18 cellular contexts compared by ENCODE assay signal in genomic region chr6:15885624-15886023, GRCh38.
DNase-seq lines count a peak whose midpoint lies in the region; ATAC-seq lines count a peak whose summit lies in the region.
"Had no signal": no experiment of that assay in that cellular context is flagged by ENCODE, and none has a peak within 500 bp of the region (broad histone marks: within the 10 kb centered on the region; RNA-seq: fewer than 3 reads in every experiment).

No MANE protein-coding gene starts in this region.

- H3K14ac ChIP-seq in neuronal stem cell (ENCODE audit: low read length) = no peak overlapping the region

- H3K27ac Mint-ChIP-seq in dendritic cell treated with granulocyte-macrophage colony-stimulating factor and Interleukin-4, amounts not matched to agents 40 ng/mL and 50 ng/mL, for 4 days = peak overlapping the region; percentile 25
- peak overlapping the region; percentile 92 for H3K27ac Mint-ChIP-seq in stimulated activated memory B cell treated with anti-CD40 and anti-IgM and Interleukin-4, amounts not matched to agents 10 μg/mL and 1 μg/mL and 100 μg/mL, for 72 hours
- H3K27ac Mint-ChIP-seq: CD8-positive, alpha-beta T cell had no signal

- H3K27me3 Mint-ChIP-seq in dendritic cell treated with granulocyte-macrophage colony-stimulating factor and Interleukin-4, amounts not matched to agents 40 ng/mL and 50 ng/mL, for 4 days = no peaks in the 10 kb centered on the region
- H3K27me3 Mint-ChIP-seq in stimulated activated memory B cell treated with anti-CD40 and anti-IgM and Interleukin-4, amounts not matched to agents 10 μg/mL and 1 μg/mL and 100 μg/mL, for 72 hours = no peaks in the 10 kb centered on the region

- H3K9ac ChIP-seq in BLaER1 treated with 17β-estradiol and CSF1 and Interleukin-3, amounts not matched to agents 10 nM and 100 nM = no peak overlapping the region
- peak overlapping the region; percentile 13 for H3K9ac ChIP-seq in neuronal stem cell (ENCODE audit: low read depth, low read length, poor library complexity)
- H3K9ac ChIP-seq: BLaER1 had no signal

- H3K9me3 Mint-ChIP-seq in dendritic cell treated with granulocyte-macrophage colony-stimulating factor and Interleukin-4, amounts not matched to agents 40 ng/mL and 50 ng/mL, for 4 days = no peaks in the 10 kb centered on the region
- H3K9me3 Mint-ChIP-seq in stimulated activated memory B cell treated with anti-CD40 and anti-IgM and Interleukin-4, amounts not matched to agents 10 μg/mL and 1 μg/mL and 100 μg/mL, for 72 hours = peaks cover 4% of the 10 kb centered on the region
- H3K9me3 Mint-ChIP-seq: CD8-positive, alpha-beta T cell had no signal

- H3K9me3 ChIP-seq in BLaER1 treated with 17β-estradiol and CSF1 and Interleukin-3, amounts not matched to agents 10 nM and 100 nM (replicated peaks in 1 of 11) = peaks cover 0 to 30% (median 8%) of the 10 kb centered on the region in 11 experiments; a peak in 10 of 22 replicates
- H3K9me3 ChIP-seq in neuronal stem cell (replicated peaks in 1 of 2; ENCODE audit: control insufficient read depth in 2 of 2, insufficient read depth in 1 of 2, low read depth in 1 of 2, low read length in 2 of 2) = peaks cover 0 to 2% of the 10 kb centered on the region in 2 donors
- H3K9me3 ChIP-seq: A549, HAP-1 had no signal

- no peaks in the 10 kb centered on the region for H3K27me3 ChIP-seq in BLaER1 treated with 17β-estradiol and CSF1 and Interleukin-3, amounts not matched to agents 10 nM and 100 nM
- no peaks in the 10 kb centered on the region for H3K27me3 ChIP-seq in neuronal stem cell (ENCODE audit: control insufficient read depth in 3 of 3, insufficient read depth in 3 of 3, low read depth in 1 of 3, low read length in 3 of 3)
- H3K27me3 ChIP-seq: BLaER1 had no signal

- no peaks in the 10 kb centered on the region for H3K79me1 ChIP-seq in neuronal stem cell (ENCODE audit: low read depth, low read length)

- H4K8ac ChIP-seq in neuronal stem cell (ENCODE audit: low read depth, low read length) = no peak overlapping the region

- H2AFZ ChIP-seq in neuronal stem cell (ENCODE audit: low read length) = no peak overlapping the region

- H3K4ac ChIP-seq in neuronal stem cell (ENCODE audit: low read length) = no peak overlapping the region

- H3K27ac ChIP-seq in BLaER1 treated with 17β-estradiol and CSF1 and Interleukin-3, amounts not matched to agents 10 nM and 100 nM = peak overlapping the region in 6 of 11 experiments; percentile 5 to 68 (median 46); a peak in 6 of 22 replicates
- no peak overlapping the region for H3K27ac ChIP-seq in neuronal stem cell (replicated peaks; ENCODE audit: low read length)
- H3K27ac ChIP-seq: 22Rv1, A549, BLaER1 had no signal

- peak overlapping the region; percentile 12 for H3K23ac ChIP-seq in neuronal stem cell (ENCODE audit: low read depth, low read length, poor library complexity)

- no peak overlapping the region for H2BK5ac ChIP-seq in neuronal stem cell (ENCODE audit: low read length)

- H3K4me3 ChIP-seq in BLaER1 treated with 17β-estradiol and CSF1 and Interleukin-3, amounts not matched to agents 10 nM and 100 nM = no peak overlapping the region
- no peak overlapping the region for H3K4me3 ChIP-seq in neuronal stem cell (ENCODE audit: low read length in 2 of 2)
- H3K4me3 ChIP-seq: A549, BLaER1, HAP-1 had no signal

- no peaks in the 10 kb centered on the region for H4K20me1 ChIP-seq in BLaER1 treated with 17β-estradiol and CSF1 and Interleukin-3, amounts not matched to agents 10 nM and 100 nM
- H4K20me1 ChIP-seq: BLaER1 had no signal

- intact Hi-C loops in dendritic cell treated with granulocyte-macrophage colony-stimulating factor and Interleukin-4, amounts not matched to agents 40 ng/mL and 50 ng/mL, for 4 days (cut with micrococcal nuclease) = no loop called here

- no peak for ATAC-seq in stimulated activated memory B cell treated with anti-CD40 and anti-IgM and Interleukin-4, amounts not matched to agents 10 μg/mL and 1 μg/mL and 100 μg/mL, for 72 hours
- no peak for ATAC-seq in HG03521 (IDR thresholded peaks at IDR 0.05; ENCODE audit: unreplicated experiment)
- ATAC-seq: A549; CD8-positive, alpha-beta T cell had no signal

- no peak for DNase-seq in neuronal stem cell (ENCODE audit: low spot score)
- DNase-seq in GM19238 (ENCODE audit: insufficient read length, low spot score) = no peak
- no peak for DNase-seq in Ammon's horn (ENCODE audit: low spot score)
- DNase-seq: AML-193; Calu3; CD8-positive, alpha-beta T cell; DMS79 treated with DMSO at 0.1 percent for 48 hours; GF-D8; IMR-90; KBM-7 had no signal

- H2BK120ac ChIP-seq in neuronal stem cell (ENCODE audit: low read depth, low read length) = no peak overlapping the region

- no peaks in the 10 kb centered on the region for H3K36me3 ChIP-seq in BLaER1 treated with 17β-estradiol and CSF1 and Interleukin-3, amounts not matched to agents 10 nM and 100 nM
- no peaks in the 10 kb centered on the region for H3K36me3 ChIP-seq in neuronal stem cell (replicated peaks in 1 of 2; ENCODE audit: control insufficient read depth in 2 of 2, insufficient read depth in 2 of 2, low read length in 2 of 2)
- H3K36me3 ChIP-seq: BLaER1, HAP-1 had no signal

- H4K91ac ChIP-seq in neuronal stem cell (ENCODE audit: low read depth, low read length, poor library complexity) = no peak overlapping the region

- H3K4me1 Mint-ChIP-seq in dendritic cell treated with granulocyte-macrophage colony-stimulating factor and Interleukin-4, amounts not matched to agents 40 ng/mL and 50 ng/mL, for 4 days (ENCODE audit: low read depth) = peaks cover 71% of the 10 kb centered on the region
- peaks cover 43% of the 10 kb centered on the region for H3K4me1 Mint-ChIP-seq in stimulated activated memory B cell treated with anti-CD40 and anti-IgM and Interleukin-4, amounts not matched to agents 10 μg/mL and 1 μg/mL and 100 μg/mL, for 72 hours

- WGBS in neuronal stem cell (ENCODE audit: extremely low coverage in 2 of 2, insufficient read length in 2 of 2, insufficient replicate concordance in 1 of 2), 2 donors = no CpG with 5 or more reads among the region's 5 CpGs

- H3K4me1 ChIP-seq in BLaER1 treated with 17β-estradiol and CSF1 and Interleukin-3, amounts not matched to agents 10 nM and 100 nM = peaks cover 73 to 96% (median 84%) of the 10 kb centered on the region in 10 experiments
- no peaks in the 10 kb centered on the region for H3K4me1 ChIP-seq in neuronal stem cell (ENCODE audit: control insufficient read depth in 2 of 2, insufficient read depth in 1 of 2, low read depth in 1 of 2, low read length in 2 of 2)
- H3K4me1 ChIP-seq: A549, HAP-1 had no signal

- no peak overlapping the region for H2AK5ac ChIP-seq in neuronal stem cell (ENCODE audit: low read depth, low read length)

- H3K36me3 Mint-ChIP-seq in dendritic cell treated with granulocyte-macrophage colony-stimulating factor and Interleukin-4, amounts not matched to agents 40 ng/mL and 50 ng/mL, for 4 days (ENCODE audit: low read depth) = no peaks in the 10 kb centered on the region
- H3K36me3 Mint-ChIP-seq in stimulated activated memory B cell treated with anti-CD40 and anti-IgM and Interleukin-4, amounts not matched to agents 10 μg/mL and 1 μg/mL and 100 μg/mL, for 72 hours = peaks cover 5% of the 10 kb centered on the region
- H3K36me3 Mint-ChIP-seq: CD8-positive, alpha-beta T cell had no signal

- H3K4me2 ChIP-seq in BLaER1 treated with 17β-estradiol and CSF1 and Interleukin-3, amounts not matched to agents 10 nM and 100 nM = peak overlapping the region in 3 of 11 experiments; percentile 36 to 68 (median 52); a peak in 3 of 22 replicates
- H3K4me2 ChIP-seq in neuronal stem cell (ENCODE audit: insufficient read depth, low read length, poor library complexity, severe bottlenecking) = no peak overlapping the region
- H3K4me2 ChIP-seq: A549, BLaER1 had no signal

- no peak overlapping the region for H3K18ac ChIP-seq in neuronal stem cell (ENCODE audit: low read length)

- no peak overlapping the region for H2BK15ac ChIP-seq in neuronal stem cell (ENCODE audit: low read length)

- H2BK12ac ChIP-seq in neuronal stem cell (ENCODE audit: low read length) = no peak overlapping the region

- H3K4me3 Mint-ChIP-seq in dendritic cell treated with granulocyte-macrophage colony-stimulating factor and Interleukin-4, amounts not matched to agents 40 ng/mL and 50 ng/mL, for 4 days = no peak overlapping the region
- no peak overlapping the region for H3K4me3 Mint-ChIP-seq in stimulated activated memory B cell treated with anti-CD40 and anti-IgM and Interleukin-4, amounts not matched to agents 10 μg/mL and 1 μg/mL and 100 μg/mL, for 72 hours
- H3K4me3 Mint-ChIP-seq: CD8-positive, alpha-beta T cell had no signal
